ENCODE assay signal across 9 cellular contexts in genomic region chr3:112092439-112093179, GRCh38.
DNase-seq lines count a peak whose midpoint lies in the region; ATAC-seq lines count a peak whose summit lies in the region.
"Had no signal": no experiment of that assay in that cellular context is flagged by ENCODE, and none has a peak within 500 bp of the region (broad histone marks: within the 10 kb centered on the region; RNA-seq: fewer than 3 reads in every experiment).

No MANE protein-coding gene starts in this region.

- H3K4me3 ChIP-seq in adipocyte (ENCODE audit: low read length) = peak overlapping the region; percentile 25
- H3K4me3 ChIP-seq in mucosa of stomach (ENCODE audit: low read length) = peak overlapping the region; percentile 2

- DNase-seq in ELR (ENCODE audit: low read depth) = peak; percentile 20
- no peak for DNase-seq in adipocyte (ENCODE audit: low read depth)
- no peak for DNase-seq in NCI-H1048 (lab: John Stamatoyannopoulos, UW)
- no peak for DNase-seq in NCI-H2081 (lab: John Stamatoyannopoulos, UW)
- DNase-seq: RPMI8226 had no signal

- H3K27me3 ChIP-seq in adipocyte (replicated peaks; ENCODE audit: control insufficient read depth, insufficient read depth, low read length) = no peaks in the 10 kb centered on the region
- H3K27me3 ChIP-seq in mucosa of stomach (ENCODE audit: control insufficient read depth, insufficient read depth, low read length) = no peaks in the 10 kb centered on the region

- H3K36me3 ChIP-seq in adipocyte (ENCODE audit: control insufficient read depth, insufficient read depth, low read length, severe bottlenecking) (no peaks in the 10 kb centered on the region), mucosa of stomach (ENCODE audit: control insufficient read depth, insufficient read depth, low read length) (no peaks in the 10 kb centered on the region)

- ATAC-seq in HG02884 (IDR thresholded peaks at IDR 0.05; ENCODE audit: unreplicated experiment) (peak; percentile 36), GM21526 (IDR thresholded peaks at IDR 0.05; ENCODE audit: low FRiP score, unreplicated experiment) (no peak), GM19395 (IDR thresholded peaks at IDR 0.05; ENCODE audit: unreplicated experiment) (no peak)

- peaks cover 18% of the 10 kb centered on the region for H3K4me1 ChIP-seq in adipocyte (ENCODE audit: control insufficient read depth, insufficient read depth, low read length)
- peaks cover 49% of the 10 kb centered on the region for H3K4me1 ChIP-seq in mucosa of stomach (ENCODE audit: control insufficient read depth, insufficient read depth, low read length)

- H3K9me3 ChIP-seq in adipocyte (ENCODE audit: control insufficient read depth, low read length) (no peaks in the 10 kb centered on the region), mucosa of stomach (ENCODE audit: control insufficient read depth, low read length) (no peaks in the 10 kb centered on the region)

- H3K9ac ChIP-seq in adipocyte (ENCODE audit: low read length) (no peak overlapping the region), mucosa of stomach (ENCODE audit: low read length) (peak overlapping the region; percentile 31)
